Comparison of ENCODE assay signal across 8 cellular contexts in genomic region chr14:91396959-91397815, GRCh38. TPM values are rescaled to one million over a fixed set of nuclear protein-coding genes. Genes with fewer than 3 reads are reported as not detected.
A peak's percentile ranks its signal among the peaks of the same experiment; 100 is the strongest.
DNase-seq lines count a peak whose midpoint lies in the region; ATAC-seq lines count a peak whose summit lies in the region.

No MANE protein-coding gene starts in this region.

- H3K9me3 Mint-ChIP-seq in activated T-helper 2 cell treated with anti-CD3 and anti-CD28 coated beads, Interferon-gamma antibody, Interleukin-2, Interleukin-4, amounts not matched to agents 10 μg/mL and 5 μg/mL and 100 μg/mL, durations not matched to agents 14 hours and 24 hours and 36 hours = no peaks in the 10 kb centered on the region
- no peaks in the 10 kb centered on the region for H3K9me3 Mint-ChIP-seq in memory B cell

- H3K36me3 Mint-ChIP-seq in activated T-helper 2 cell treated with anti-CD3 and anti-CD28 coated beads, Interferon-gamma antibody, Interleukin-2, Interleukin-4, amounts not matched to agents 10 μg/mL and 5 μg/mL and 100 μg/mL, durations not matched to agents 14 hours and 24 hours and 36 hours (ENCODE audit: low read depth) = peaks cover 39% of the 10 kb centered on the region
- peaks cover 4% of the 10 kb centered on the region for H3K36me3 Mint-ChIP-seq in memory B cell

- ATAC-seq in GM18520 (IDR thresholded peaks at IDR 0.05; ENCODE audit: unreplicated experiment) = peak; percentile 47
- peak; percentile 64 for ATAC-seq in HG02588 (IDR thresholded peaks at IDR 0.05; ENCODE audit: unreplicated experiment)
- peak; percentile 39 for ATAC-seq in memory B cell (ENCODE audit: low read depth)
- ATAC-seq in GM18517 (IDR thresholded peaks at IDR 0.05; ENCODE audit: unreplicated experiment) = no peak

- peak overlapping the region; percentile 80 for H3K27ac Mint-ChIP-seq in activated T-helper 2 cell treated with anti-CD3 and anti-CD28 coated beads, Interferon-gamma antibody, Interleukin-2, Interleukin-4, amounts not matched to agents 10 μg/mL and 5 μg/mL and 100 μg/mL, durations not matched to agents 14 hours and 24 hours and 36 hours
- H3K27ac Mint-ChIP-seq in memory B cell = peak overlapping the region; percentile 89

- H3K27me3 Mint-ChIP-seq in activated T-helper 2 cell treated with anti-CD3 and anti-CD28 coated beads, Interferon-gamma antibody, Interleukin-2, Interleukin-4, amounts not matched to agents 10 μg/mL and 5 μg/mL and 100 μg/mL, durations not matched to agents 14 hours and 24 hours and 36 hours (ENCODE audit: low read depth) = no peaks in the 10 kb centered on the region
- H3K27me3 Mint-ChIP-seq in memory B cell = no peaks in the 10 kb centered on the region

- intact Hi-C loops in activated T-helper 2 cell treated with anti-CD3 and anti-CD28 coated beads, Interferon-gamma antibody, Interleukin-2, Interleukin-4, amounts not matched to agents 10 μg/mL and 5 μg/mL and 100 μg/mL, durations not matched to agents 14 hours and 24 hours and 36 hours (cut with micrococcal nuclease) = loop anchor here (2.0 kb wide), 3 partner anchors 14 to 24 kb away; no protein-coding TSS in a partner anchor

- DNase-seq in NCI-H2107 (lab: John Stamatoyannopoulos, UW) (peak; percentile 45), memory B cell (ENCODE audit: low spot score in 2 of 2) (no peak), cortex of kidney (lab: John Stamatoyannopoulos, UW) (no peak), superior temporal gyrus (ENCODE audit: extremely low spot score) (no peak)
- DNase-seq in activated T-helper 2 cell treated with anti-CD3 and anti-CD28 coated beads, Interferon-gamma antibody, Interleukin-2, Interleukin-4, amounts not matched to agents 10 μg/mL and 5 μg/mL and 100 μg/mL, durations not matched to agents 14 hours and 24 hours and 36 hours (ENCODE audit: low spot score) = peak; percentile 65

- peaks cover 70% of the 10 kb centered on the region for H3K4me1 Mint-ChIP-seq in activated T-helper 2 cell treated with anti-CD3 and anti-CD28 coated beads, Interferon-gamma antibody, Interleukin-2, Interleukin-4, amounts not matched to agents 10 μg/mL and 5 μg/mL and 100 μg/mL, durations not matched to agents 14 hours and 24 hours and 36 hours (ENCODE audit: low read depth)
- peaks cover 60% of the 10 kb centered on the region for H3K4me1 Mint-ChIP-seq in memory B cell

- H3K4me3 Mint-ChIP-seq in activated T-helper 2 cell treated with anti-CD3 and anti-CD28 coated beads, Interferon-gamma antibody, Interleukin-2, Interleukin-4, amounts not matched to agents 10 μg/mL and 5 μg/mL and 100 μg/mL, durations not matched to agents 14 hours and 24 hours and 36 hours (ENCODE audit: low read depth) = peak overlapping the region; percentile 68
- peak overlapping the region; percentile 69 for H3K4me3 Mint-ChIP-seq in memory B cell

RNA-seq across cellular contexts. Expression of gene CCDC88C, which starts 20.4 kb away (rescaled TPM):
- 95.3 and 100 TPM in 2 replicates for total RNA-seq in activated T-helper 2 cell treated with anti-CD3 and anti-CD28 coated beads, Interferon-gamma antibody, Interleukin-2, Interleukin-4, amounts not matched to agents 10 μg/mL and 5 μg/mL and 100 μg/mL, durations not matched to agents 14 hours and 24 hours and 36 hours

Comparison
In these comparisons a context has a peak if more than half of its experiments do, and no peak if none do; other contexts are left out.
1. DNase-seq: peak in NCI-H2107 (single experiment) and activated T-helper 2 cell treated with anti-CD3 and anti-CD28 coated beads, Interferon-gamma antibody, Interleukin-2, Interleukin-4, amounts not matched to agents 10 μg/mL and 5 μg/mL and 100 μg/mL, durations not matched to agents 14 hours and 24 hours and 36 hours (single experiment); none in memory B cell (0 of 2), cortex of kidney (single experiment) and superior temporal gyrus (single experiment).